ENCODE assay signal across 22 cellular contexts in the genomic region with DNA sequence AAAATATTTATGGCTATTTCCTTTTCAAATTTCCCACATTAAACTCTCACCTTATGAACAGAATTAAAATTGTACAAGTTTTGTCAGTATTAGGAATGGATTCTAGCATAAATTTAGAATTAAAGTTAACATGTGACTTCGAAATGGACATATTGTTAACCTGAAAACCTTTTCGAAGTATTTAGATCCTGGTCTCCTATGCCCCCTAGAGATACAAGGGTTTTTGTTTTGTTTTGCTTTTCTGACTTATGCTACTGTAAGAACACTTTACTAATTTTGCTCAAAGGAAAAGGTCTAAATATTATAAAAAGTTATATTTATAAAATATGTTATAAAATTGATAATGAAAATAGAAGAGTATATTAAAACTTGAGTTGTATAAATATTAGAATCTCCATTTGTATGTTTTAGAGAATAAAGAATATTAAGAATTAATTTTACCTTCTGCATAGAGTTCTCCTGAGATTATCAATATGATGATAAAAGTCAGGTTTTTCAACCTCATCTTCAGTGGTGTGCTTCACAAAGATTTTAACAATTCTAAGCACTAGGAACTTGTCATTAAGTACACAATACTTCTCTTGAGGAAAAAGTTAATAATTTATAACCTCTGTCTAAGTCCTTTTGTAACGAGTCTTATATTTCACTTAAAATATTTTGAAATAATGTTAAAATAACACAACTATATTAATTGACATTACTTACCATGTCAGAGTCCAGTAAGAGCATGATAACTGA. TPM values are rescaled to one million over a fixed set of nuclear protein-coding genes. Genes with fewer than 3 reads are reported as not detected.
DNase-seq lines count a peak whose midpoint lies in the region; ATAC-seq, FAIRE-seq and TF ChIP-seq lines count a peak whose summit lies in the region.
"Had no signal": no experiment of that assay in that cellular context is flagged by ENCODE, and none has a peak within 500 bp of the region (broad histone marks: within the 10 kb centered on the region; RNA-seq: fewer than 3 reads in every experiment).

A gene with protein sequence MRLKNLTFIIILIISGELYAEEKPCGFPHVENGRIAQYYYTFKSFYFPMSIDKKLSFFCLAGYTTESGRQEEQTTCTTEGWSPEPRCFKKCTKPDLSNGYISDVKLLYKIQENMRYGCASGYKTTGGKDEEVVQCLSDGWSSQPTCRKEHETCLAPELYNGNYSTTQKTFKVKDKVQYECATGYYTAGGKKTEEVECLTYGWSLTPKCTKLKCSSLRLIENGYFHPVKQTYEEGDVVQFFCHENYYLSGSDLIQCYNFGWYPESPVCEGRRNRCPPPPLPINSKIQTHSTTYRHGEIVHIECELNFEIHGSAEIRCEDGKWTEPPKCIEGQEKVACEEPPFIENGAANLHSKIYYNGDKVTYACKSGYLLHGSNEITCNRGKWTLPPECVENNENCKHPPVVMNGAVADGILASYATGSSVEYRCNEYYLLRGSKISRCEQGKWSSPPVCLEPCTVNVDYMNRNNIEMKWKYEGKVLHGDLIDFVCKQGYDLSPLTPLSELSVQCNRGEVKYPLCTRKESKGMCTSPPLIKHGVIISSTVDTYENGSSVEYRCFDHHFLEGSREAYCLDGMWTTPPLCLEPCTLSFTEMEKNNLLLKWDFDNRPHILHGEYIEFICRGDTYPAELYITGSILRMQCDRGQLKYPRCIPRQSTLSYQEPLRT (minus strand): TSS at position 542 of the 738 bp plus-strand sequence. CDS start 37 bp downstream, at position 505.

- POLR2A ChIA-PET in PC-9 (lab: Charles Lee; ENCODE audit: unreplicated experiment): no interaction called here

- H2AFZ ChIP-seq in H9 (ENCODE audit: low read length): no peak within 1 kb of the TSS
- H2AFZ ChIP-seq in PC-9: 0 out of 2 replicates have a peak within 1 kb of the TSS, but pooled peaks have one; percentile 31

- no peak for DNase-seq in H9
- no peak for DNase-seq in PC-9
- peak; percentile 7 for DNase-seq in fibroblast of pulmonary artery (ENCODE audit: low read depth)
- DNase-seq in psoas muscle: no peak
- DNase-seq in NCI-H510A (lab: John Stamatoyannopoulos, UW): no peak
- no peak for DNase-seq in natural killer cell
- DNase-seq: activated effector memory CD4-positive, alpha-beta T cell treated with anti-CD3 and anti-CD28 coated beads, Interleukin-2, amount 50 U/mL, for 16 hours; amniotic stem cell; mesenchymal stem cell; NCI-H2029; NCI-H774; retina; stimulated activated CD4-positive, alpha-beta T cell treated with anti-CD3 and anti-CD28 coated beads, Interleukin-15, amount 100 ng/mL, for 24 hours; T-helper 1 cell; upper lobe of right lung had no signal

- H3K9me3 Mint-ChIP-seq in H9: peaks cover 2 to 6% of the 10 kb centered on the region in 2 experiments; a peak in 3 of 5 replicates
- H3K9me3 Mint-ChIP-seq in natural killer cell: peaks cover 0 to 3% of the 10 kb centered on the region in 2 donors

- CTCF ChIA-PET in PC-9 (lab: Charles Lee): no interaction called here

- no peak within 1 kb of the TSS for H3K56ac ChIP-seq in H9 (ENCODE audit: insufficient read length, low read depth, low read length)

- no peaks in the 10 kb centered on the region for H3K9me3 ChIP-seq in H9 (ENCODE audit: control insufficient read depth, low read depth, low read length)
- no peaks in the 10 kb centered on the region for H3K9me3 ChIP-seq in PC-9 (ENCODE audit: insufficient read depth, low read depth)
- no peaks in the 10 kb centered on the region for H3K9me3 ChIP-seq in psoas muscle
- H3K9me3 ChIP-seq: upper lobe of right lung had no signal

- WGBS in H9 (ENCODE audit: extremely low coverage, insufficient read length, low lambda C conversion rate): no CpG with 5 or more reads among the region's 3 CpGs
- 78 to 80% (median 80%) methylated on average over 3 of the region's 3 CpGs for WGBS in psoas muscle, 3 donors

- H3K23ac ChIP-seq in H9 (ENCODE audit: insufficient read length, low read depth, low read length): no peak within 1 kb of the TSS

- H2BK12ac ChIP-seq in H9 (ENCODE audit: insufficient read length, low read depth, low read length): no peak within 1 kb of the TSS

- peaks cover 0 to 1% (median 0%) of the 10 kb centered on the region in 3 experiments; a peak in 2 of 7 replicates for H3K36me3 Mint-ChIP-seq in H9 (ENCODE audit: insufficient read depth in 1 of 3, low read depth in 3 of 3)
- H3K36me3 Mint-ChIP-seq in natural killer cell: no peaks in the 10 kb centered on the region

- H2BK20ac ChIP-seq in H9 (ENCODE audit: low read depth, low read length, poor library complexity, severe bottlenecking): no peak within 1 kb of the TSS

- H3K4me1 Mint-ChIP-seq in H9 (no peaks in the 10 kb centered on the region), natural killer cell (no peaks in the 10 kb centered on the region)
- H3K4me1 Mint-ChIP-seq: central memory CD8-positive, alpha-beta T cell had no signal

- H3K27me3 Mint-ChIP-seq in H9 (ENCODE audit: low read depth) (no peaks in the 10 kb centered on the region), natural killer cell (ENCODE audit: low read depth in 2 of 2) (peaks cover 0 to 3% of the 10 kb centered on the region in 2 donors)
- H3K27me3 Mint-ChIP-seq: stimulated activated naive CD8-positive, alpha-beta T cell treated with anti-CD3 and anti-CD28 coated beads, Interleukin-15, Interleukin-2, amounts not matched to agents 100 ng/mL and 50 ng/mL, for 24 hours had no signal

- no peak within 1 kb of the TSS for H3K4me2 ChIP-seq in H9 (ENCODE audit: insufficient read depth, insufficient read length, low read length)
- no peak within 1 kb of the TSS for H3K4me2 ChIP-seq in PC-9

- H4K8ac ChIP-seq in H9 (replicated peaks; ENCODE audit: insufficient read length, low read depth, low read length): no peak within 1 kb of the TSS

- H3K79me2 ChIP-seq in H9 (ENCODE audit: insufficient read depth, low read length) (no peaks in the 10 kb centered on the region), PC-9 (ENCODE audit: low read depth) (no peaks in the 10 kb centered on the region)

- no TSS peak for BruUV-seq in PC-9 (replicated peaks; lab: Mats Ljungman, UMichigan)

- H3K27me3 ChIP-seq in H9 (ENCODE audit: insufficient read depth, low read length) (no peaks in the 10 kb centered on the region), PC-9 (ENCODE audit: insufficient read depth, low read depth) (no peaks in the 10 kb centered on the region), psoas muscle (ENCODE audit: insufficient read depth in 3 of 3, low read length in 2 of 3) (no peaks in the 10 kb centered on the region)
- H3K27me3 ChIP-seq: upper lobe of right lung had no signal

- peak; percentile 77 for FAIRE-seq in A204.1 (lab: Jason Lieb, UNC)

- H3K27ac ChIP-seq in H9 (ENCODE audit: insufficient read length, low read depth, low read length): no peak within 1 kb of the TSS
- H3K27ac ChIP-seq in PC-9: no peak within 1 kb of the TSS
- H3K27ac ChIP-seq in psoas muscle: no peak within 1 kb of the TSS
- H3K27ac ChIP-seq: upper lobe of right lung had no signal

- intact Hi-C loops in PC-9 (cut with micrococcal nuclease; ENCODE audit: unreplicated experiment): no loop called here
- intact Hi-C loops in psoas muscle (cut with DNase I): no loop called here
- intact Hi-C loops in natural killer cell (cut with micrococcal nuclease): no loop called here

- TF ChIP-seq CTCF in H9 (conservative IDR thresholded peaks at IDR 0.05) (peak; percentile 31; the same call in 2 of the 3 replicates), PC-9 (conservative IDR thresholded peaks at IDR 0.05) (0 out of 2 replicates have a peak, but pooled peaks have one; percentile 23), fibroblast of pulmonary artery (IDR thresholded peaks at IDR 0.05; ENCODE audit: low read length, missing control alignments) (no peak), psoas muscle (IDR thresholded peaks at IDR 0.05) (no peak), natural killer cell (IDR thresholded peaks at IDR 0.05) (no peak)

- no peaks in the 10 kb centered on the region for H3K79me1 ChIP-seq in H9 (ENCODE audit: insufficient read depth, low read depth, low read length, poor library complexity, severe bottlenecking)

- no peak within 1 kb of the TSS for H2BK15ac ChIP-seq in H9 (ENCODE audit: low read depth, low read length)

- no peak within 1 kb of the TSS for H4K91ac ChIP-seq in H9 (ENCODE audit: insufficient read length, low read depth, low read length)

- no peak within 1 kb of the TSS for H3K4me3 ChIP-seq in PC-9
- H3K4me3 ChIP-seq in fibroblast of pulmonary artery (replicated peaks; ENCODE audit: low read depth, low read length): no peak within 1 kb of the TSS
- H3K4me3 ChIP-seq in psoas muscle: no peak within 1 kb of the TSS
- H3K4me3 ChIP-seq: upper lobe of right lung had no signal

- no peak within 1 kb of the TSS for H3K4ac ChIP-seq in H9 (ENCODE audit: low read depth, low read length)

- no peaks in the 10 kb centered on the region for H3F3A ChIP-seq in PC-9 (ENCODE audit: insufficient read depth, low read depth)

- H3K36me3 ChIP-seq in PC-9 (ENCODE audit: low read depth) (no peaks in the 10 kb centered on the region), psoas muscle (ENCODE audit: insufficient read depth in 1 of 2, low read depth in 1 of 2) (no peaks in the 10 kb centered on the region)
- H3K36me3 ChIP-seq: upper lobe of right lung had no signal

- H3K23me2 ChIP-seq in H9 (ENCODE audit: insufficient read length, low read depth, low read length, poor library complexity, severe bottlenecking): no peaks in the 10 kb centered on the region

- ATAC-seq in psoas muscle (no peak), HG02885 (IDR thresholded peaks at IDR 0.05; ENCODE audit: poor library complexity, unreplicated experiment) (no peak), natural killer cell (no peak)
- ATAC-seq: upper lobe of right lung had no signal

- no peak within 1 kb of the TSS for H3K14ac ChIP-seq in H9 (ENCODE audit: insufficient read depth, low read length)

- H3K9ac ChIP-seq in H9 (ENCODE audit: extremely low read depth, insufficient read length, low read length): no peak within 1 kb of the TSS

- H3K4me1 ChIP-seq in H9 (ENCODE audit: insufficient read depth, low read length) (no peaks in the 10 kb centered on the region), PC-9 (replicated peaks; ENCODE audit: insufficient read depth) (no peaks in the 10 kb centered on the region), psoas muscle (no peaks in the 10 kb centered on the region)
- H3K4me1 ChIP-seq: upper lobe of right lung had no signal

- H3K18ac ChIP-seq in H9 (ENCODE audit: insufficient read length, low read depth, low read length): no peak within 1 kb of the TSS

- H3K27ac Mint-ChIP-seq in H9 (no peak within 1 kb of the TSS), natural killer cell (no peak within 1 kb of the TSS)
- H3K27ac Mint-ChIP-seq: stimulated activated naive CD8-positive, alpha-beta T cell treated with anti-CD3 and anti-CD28 coated beads, Interleukin-15, Interleukin-2, amounts not matched to agents 100 ng/mL and 50 ng/mL, for 24 hours had no signal

- no peak within 1 kb of the TSS for H4K5ac ChIP-seq in H9 (ENCODE audit: insufficient read length, low read depth, low read length)

- no peak within 1 kb of the TSS for H2AK5ac ChIP-seq in H9 (ENCODE audit: insufficient read length, low read length)

- H3K4me3 Mint-ChIP-seq in H9 (no peak within 1 kb of the TSS), natural killer cell (no peak within 1 kb of the TSS)
- H3K4me3 Mint-ChIP-seq: central memory CD8-positive, alpha-beta T cell; stimulated activated naive CD8-positive, alpha-beta T cell treated with anti-CD3 and anti-CD28 coated beads, Interleukin-15, Interleukin-2, amounts not matched to agents 100 ng/mL and 50 ng/mL, for 24 hours had no signal

- no peak within 1 kb of the TSS for H3T11ph ChIP-seq in H9 (ENCODE audit: low read length)

- H2BK120ac ChIP-seq in H9 (ENCODE audit: low read depth, low read length, poor library complexity, severe bottlenecking): no peak within 1 kb of the TSS

- H4K20me1 ChIP-seq in H9 (ENCODE audit: control insufficient read depth, insufficient read depth, insufficient read length) (no peaks in the 10 kb centered on the region), PC-9 (ENCODE audit: insufficient read depth) (no peaks in the 10 kb centered on the region)

- H2BK5ac ChIP-seq in H9 (ENCODE audit: insufficient read length, low read length): no peak within 1 kb of the TSS

- H3K9me2 ChIP-seq in PC-9 (ENCODE audit: insufficient read depth): no peaks in the 10 kb centered on the region

RNA-seq across cellular contexts. Expression of the gene that starts here (rescaled TPM):
- total RNA-seq in H9 (2021) (not detected in 2 replicates), PC-9 (2021) (not detected in 2 replicates), psoas muscle (not detected), natural killer cell (not detected)
- polyA plus RNA-seq in psoas muscle: not detected
- total RNA-seq: H4, LHCN-M2, upper lobe of right lung had no signal
- polyA plus RNA-seq: neural cell had no signal

Comparison
In these comparisons a context has a peak if more than half of its experiments do, and no peak if none do; other contexts are left out.
1. CTCF ChIP-seq: peak in H9 (single experiment) and PC-9 (single experiment); none in fibroblast of pulmonary artery (single experiment), psoas muscle (single experiment) and natural killer cell (single experiment).